In the genomic region with DNA sequence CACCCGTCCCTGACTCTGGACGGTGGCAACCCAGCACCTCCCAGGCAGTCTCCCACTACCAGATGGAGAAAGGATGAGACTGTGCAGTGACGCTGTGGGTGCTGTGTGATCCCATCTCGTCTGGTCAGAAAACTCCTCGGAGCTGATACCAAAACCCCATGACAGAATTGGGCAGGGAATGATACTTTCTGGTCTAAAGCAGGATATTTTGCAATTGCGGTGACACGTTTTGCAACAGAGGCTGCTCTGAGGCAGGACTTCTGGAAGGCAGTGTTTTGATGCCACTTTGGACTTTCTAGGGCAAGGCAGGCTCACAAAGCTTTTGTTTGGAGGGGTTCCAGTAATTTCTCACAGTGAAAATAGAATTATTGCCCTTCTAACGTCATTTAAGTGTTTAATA, we compare ENCODE assay signal across 1 cellular context.
TF ChIP-seq lines count a peak whose summit lies in the region.

No MANE protein-coding gene starts in this region.

TF ChIP-seq in SK-N-SH treated with all-trans-retinoic acid at 6 μM for 48 hours, 23 proteins besides CTCF, POLR2A, EP300 and RAD21 (continued from another document):
- TF ChIP-seq, protein P1, sequence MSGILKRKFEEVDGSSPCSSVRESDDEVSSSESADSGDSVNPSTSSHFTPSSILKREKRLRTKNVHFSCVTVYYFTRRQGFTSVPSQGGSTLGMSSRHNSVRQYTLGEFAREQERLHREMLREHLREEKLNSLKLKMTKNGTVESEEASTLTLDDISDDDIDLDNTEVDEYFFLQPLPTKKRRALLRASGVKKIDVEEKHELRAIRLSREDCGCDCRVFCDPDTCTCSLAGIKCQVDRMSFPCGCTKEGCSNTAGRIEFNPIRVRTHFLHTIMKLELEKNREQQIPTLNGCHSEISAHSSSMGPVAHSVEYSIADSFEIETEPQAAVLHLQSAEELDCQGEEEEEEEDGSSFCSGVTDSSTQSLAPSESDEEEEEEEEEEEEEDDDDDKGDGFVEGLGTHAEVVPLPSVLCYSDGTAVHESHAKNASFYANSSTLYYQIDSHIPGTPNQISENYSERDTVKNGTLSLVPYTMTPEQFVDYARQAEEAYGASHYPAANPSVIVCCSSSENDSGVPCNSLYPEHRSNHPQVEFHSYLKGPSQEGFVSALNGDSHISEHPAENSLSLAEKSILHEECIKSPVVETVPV (CRISPR knock-in tag; IDR thresholded peaks at IDR 0.05), result no peak
- TF ChIP-seq ZNF565 (CRISPR knock-in tag; conservative IDR thresholded peaks at IDR 0.05; ENCODE audit: low read depth) (no peak), ZNF8 (CRISPR knock-in tag; IDR thresholded peaks at IDR 0.05) (no peak), ZNF70 (CRISPR knock-in tag; IDR thresholded peaks at IDR 0.05) (no peak), PPARA (CRISPR knock-in tag; IDR thresholded peaks at IDR 0.05; ENCODE audit: borderline replicate concordance) (no peak), CSDC2 (CRISPR knock-in tag; IDR thresholded peaks at IDR 0.05) (no peak), BACH2 (CRISPR knock-in tag; IDR thresholded peaks at IDR 0.05; ENCODE audit: borderline replicate concordance) (no peak), TOX (CRISPR knock-in tag; IDR thresholded peaks at IDR 0.05; ENCODE audit: borderline replicate concordance) (no peak), RARB (CRISPR knock-in tag; IDR thresholded peaks at IDR 0.05) (no peak)
- TF ChIP-seq, protein P2, sequence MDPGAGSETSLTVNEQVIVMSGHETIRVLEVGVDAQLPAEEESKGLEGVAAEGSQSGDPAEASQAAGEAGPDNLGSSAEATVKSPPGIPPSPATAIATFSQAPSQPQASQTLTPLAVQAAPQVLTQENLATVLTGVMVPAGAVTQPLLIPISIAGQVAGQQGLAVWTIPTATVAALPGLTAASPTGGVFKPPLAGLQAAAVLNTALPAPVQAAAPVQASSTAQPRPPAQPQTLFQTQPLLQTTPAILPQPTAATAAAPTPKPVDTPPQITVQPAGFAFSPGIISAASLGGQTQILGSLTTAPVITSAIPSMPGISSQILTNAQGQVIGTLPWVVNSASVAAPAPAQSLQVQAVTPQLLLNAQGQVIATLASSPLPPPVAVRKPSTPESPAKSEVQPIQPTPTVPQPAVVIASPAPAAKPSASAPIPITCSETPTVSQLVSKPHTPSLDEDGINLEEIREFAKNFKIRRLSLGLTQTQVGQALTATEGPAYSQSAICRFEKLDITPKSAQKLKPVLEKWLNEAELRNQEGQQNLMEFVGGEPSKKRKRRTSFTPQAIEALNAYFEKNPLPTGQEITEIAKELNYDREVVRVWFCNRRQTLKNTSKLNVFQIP (CRISPR knock-in tag; IDR thresholded peaks at IDR 0.05; ENCODE audit: borderline replicate concordance, low read depth), result no peak
